In the genomic region with DNA sequence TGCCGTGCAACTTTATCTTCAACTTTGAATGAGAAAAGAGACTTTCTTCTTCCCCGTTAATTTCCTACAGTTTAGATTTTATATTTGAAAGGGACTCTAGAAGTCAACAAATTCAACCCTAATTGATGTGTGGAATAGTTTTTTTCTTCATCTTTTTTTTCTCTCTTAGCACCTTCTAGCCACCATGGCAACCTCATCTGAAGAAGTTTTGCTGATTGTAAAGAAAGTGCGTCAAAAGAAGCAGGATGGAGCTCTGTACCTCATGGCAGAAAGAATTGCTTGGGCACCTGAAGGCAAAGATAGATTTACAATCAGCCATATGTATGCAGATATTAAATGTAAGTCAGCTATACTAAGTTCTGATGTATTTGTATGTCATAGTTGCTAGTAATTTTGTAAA, we compare ENCODE assay signal across 26 cellular contexts. TPM values are rescaled to one million over a fixed set of nuclear protein-coding genes. Genes with fewer than 3 reads are reported as not detected.
DNase-seq lines count a peak whose midpoint lies in the region; ATAC-seq and TF ChIP-seq lines count a peak whose summit lies in the region.
"Had no signal": no experiment of that assay in that cellular context is flagged by ENCODE, and none has a peak within 500 bp of the region (broad histone marks: within the 10 kb centered on the region; RNA-seq: fewer than 3 reads in every experiment).

No MANE protein-coding gene starts in this region.

- no peak overlapping the region for H3K4me3 Mint-ChIP-seq in activated CD8-positive, alpha-beta memory T cell treated with anti-CD3 and anti-CD28 coated beads, Interleukin-2, amount 10 ng/mL, durations not matched to agents 7 days and 5 days
- peak overlapping the region; percentile 68 for H3K4me3 Mint-ChIP-seq in CD8-positive, alpha-beta T cell
- H3K4me3 Mint-ChIP-seq in activated CD8-positive, alpha-beta T cell treated with anti-CD3 and anti-CD28 coated beads for 36 hours: no peak overlapping the region
- peak overlapping the region in 4 of 8 donors; percentile 11 to 62 (median 48) for H3K4me3 Mint-ChIP-seq in naive B cell
- H3K4me3 Mint-ChIP-seq: nephron had no signal

- peaks cover 57% of the 10 kb centered on the region for H3K4me1 Mint-ChIP-seq in activated CD8-positive, alpha-beta memory T cell treated with anti-CD3 and anti-CD28 coated beads, Interleukin-2, amount 10 ng/mL, durations not matched to agents 7 days and 5 days
- H3K4me1 Mint-ChIP-seq in CD8-positive, alpha-beta T cell (ENCODE audit: low read depth): peaks cover 50% of the 10 kb centered on the region
- peaks cover 51% of the 10 kb centered on the region for H3K4me1 Mint-ChIP-seq in activated CD8-positive, alpha-beta T cell treated with anti-CD3 and anti-CD28 coated beads for 36 hours (ENCODE audit: low read depth)
- H3K4me1 Mint-ChIP-seq in naive B cell: peaks cover 26 to 46% (median 34%) of the 10 kb centered on the region in 3 donors
- H3K4me1 Mint-ChIP-seq: nephron had no signal

- H3F3A ChIP-seq in smooth muscle cell (ENCODE audit: low read depth): no peaks in the 10 kb centered on the region

- DNase-seq in activated CD8-positive, alpha-beta memory T cell treated with anti-CD3 and anti-CD28 coated beads, Interleukin-2, amount 10 ng/mL, durations not matched to agents 7 days and 5 days: no peak
- DNase-seq in activated CD8-positive, alpha-beta memory T cell treated with anti-CD3 and anti-CD28 coated beads, Interleukin-2, amount 50 U/mL, for 48 hours: no peak
- DNase-seq in CD8-positive, alpha-beta T cell: no peak
- DNase-seq in activated CD8-positive, alpha-beta T cell treated with anti-CD3 and anti-CD28 coated beads for 36 hours: no peak
- DNase-seq in naive B cell: no peak
- DNase-seq in smooth muscle cell (lab: John Stamatoyannopoulos, UW; ENCODE audit: unreplicated experiment): no peak
- DNase-seq in NCI-H187 treated with DMSO at 0.1 percent for 48 hours (lab: John Stamatoyannopoulos, UW): no peak
- no peak for DNase-seq in NCI-H1436 treated with DMSO at 0.1 percent for 48 hours (lab: John Stamatoyannopoulos, UW)
- DNase-seq: amniotic stem cell; BE2C; Calu3; gastrocnemius medialis; Karpas-422; left lung; NCI-H187; NCI-H526; pancreas; SJCRH30; spleen; stimulated activated CD4-positive, alpha-beta T cell treated with anti-CD3 and anti-CD28 coated beads, Interleukin-2, amount 100 ng/mL, for 48 hours; uterus had no signal

- H3K9me3 Mint-ChIP-seq in activated CD8-positive, alpha-beta memory T cell treated with anti-CD3 and anti-CD28 coated beads, Interleukin-2, amount 10 ng/mL, durations not matched to agents 7 days and 5 days (ENCODE audit: low read depth): no peaks in the 10 kb centered on the region
- H3K9me3 Mint-ChIP-seq in CD8-positive, alpha-beta T cell: no peaks in the 10 kb centered on the region
- H3K9me3 Mint-ChIP-seq in activated CD8-positive, alpha-beta T cell treated with anti-CD3 and anti-CD28 coated beads for 36 hours: no peaks in the 10 kb centered on the region
- no peaks in the 10 kb centered on the region for H3K9me3 Mint-ChIP-seq in naive B cell
- H3K9me3 Mint-ChIP-seq: nephron had no signal

- peak overlapping the region; percentile 64 for H3K27ac Mint-ChIP-seq in activated CD8-positive, alpha-beta memory T cell treated with anti-CD3 and anti-CD28 coated beads, Interleukin-2, amount 10 ng/mL, durations not matched to agents 7 days and 5 days
- peak overlapping the region; percentile 92 for H3K27ac Mint-ChIP-seq in CD8-positive, alpha-beta T cell
- H3K27ac Mint-ChIP-seq in activated CD8-positive, alpha-beta T cell treated with anti-CD3 and anti-CD28 coated beads for 36 hours: peak overlapping the region; percentile 19
- peak overlapping the region; percentile 52 to 89 (median 82) for H3K27ac Mint-ChIP-seq in naive B cell
- H3K27ac Mint-ChIP-seq: nephron had no signal

- peak overlapping the region; percentile 16 for H3K27ac ChIP-seq in CD8-positive, alpha-beta T cell (ENCODE audit: low read depth, low read length)
- H3K27ac ChIP-seq in smooth muscle cell (ENCODE audit: low read depth): no peak overlapping the region
- H3K27ac ChIP-seq: coronary artery, gastrocnemius medialis, hepatocyte, left lung, pancreas, right atrium auricular region, SJCRH30, thoracic aorta, uterus had no signal

- intact Hi-C loops in CD8-positive, alpha-beta T cell (cut with DNase I, micrococcal nuclease): loop anchor here in 1 of 2 experiments (1.0 kb wide), 1 partner anchor 11 kb away; a partner anchor contains a TSS
- intact Hi-C loops in activated CD8-positive, alpha-beta T cell treated with anti-CD3 and anti-CD28 coated beads for 36 hours (cut with micrococcal nuclease): no loop called here

- H4K20me1 ChIP-seq in smooth muscle cell (ENCODE audit: low read depth): peaks cover 31% of the 10 kb centered on the region

- peaks cover 45% of the 10 kb centered on the region for H3K79me2 ChIP-seq in smooth muscle cell (ENCODE audit: low read depth)

- no peak for TF ChIP-seq CTCF in CD8-positive, alpha-beta T cell (IDR thresholded peaks at IDR 0.05)
- TF ChIP-seq CTCF in activated CD8-positive, alpha-beta T cell treated with anti-CD3 and anti-CD28 coated beads for 36 hours (IDR thresholded peaks at IDR 0.05): no peak
- no peak for TF ChIP-seq CTCF in smooth muscle cell (IDR thresholded peaks at IDR 0.05; ENCODE audit: borderline replicate concordance, insufficient read depth, poor library complexity, severe bottlenecking)

- no peak overlapping the region for H3K9ac ChIP-seq in smooth muscle cell (ENCODE audit: low read depth)

- no peak for ATAC-seq in activated CD8-positive, alpha-beta memory T cell treated with anti-CD3 and anti-CD28 coated beads, Interleukin-2, amount 10 ng/mL, durations not matched to agents 7 days and 5 days
- ATAC-seq in CD8-positive, alpha-beta T cell: peak; percentile 74
- no peak for ATAC-seq in activated CD8-positive, alpha-beta T cell treated with anti-CD3 and anti-CD28 coated beads for 36 hours
- no peak for ATAC-seq in naive B cell (ENCODE audit: low read depth in 2 of 2)
- ATAC-seq: gastrocnemius medialis, left lung, pancreas had no signal

- H3K27me3 ChIP-seq in CD8-positive, alpha-beta T cell (ENCODE audit: insufficient read depth, low read length): no peaks in the 10 kb centered on the region
- no peaks in the 10 kb centered on the region for H3K27me3 ChIP-seq in smooth muscle cell (ENCODE audit: low read depth)
- H3K27me3 ChIP-seq: BE2C, gastrocnemius medialis, hepatocyte, left lung, pancreas, right atrium auricular region, SJCRH30, spleen, uterus had no signal

- H3K9me3 ChIP-seq in CD8-positive, alpha-beta T cell (ENCODE audit: low read length): no peaks in the 10 kb centered on the region
- no peaks in the 10 kb centered on the region for H3K9me3 ChIP-seq in smooth muscle cell (replicated peaks; ENCODE audit: low read depth)
- H3K9me3 ChIP-seq: BE2C, gastrocnemius medialis, left lung, pancreas, right atrium auricular region, SJCRH30, spleen, thoracic aorta, uterus had no signal

- no peak overlapping the region for H3K4me3 ChIP-seq in CD8-positive, alpha-beta T cell (ENCODE audit: low read depth, low read length)
- H3K4me3 ChIP-seq in smooth muscle cell: no peak overlapping the region
- H3K4me3 ChIP-seq: coronary artery, gastrocnemius medialis, hepatocyte, left lung, pancreas, right atrium auricular region, SJCRH30, spleen, thoracic aorta, uterus had no signal

- peaks cover 25% of the 10 kb centered on the region for H3K36me3 ChIP-seq in CD8-positive, alpha-beta T cell (ENCODE audit: insufficient read depth, low read length)
- H3K36me3 ChIP-seq in smooth muscle cell (ENCODE audit: low read depth): peaks cover 19% of the 10 kb centered on the region
- H3K36me3 ChIP-seq: uterus had no signal

- no peaks in the 10 kb centered on the region for H3K27me3 Mint-ChIP-seq in activated CD8-positive, alpha-beta memory T cell treated with anti-CD3 and anti-CD28 coated beads, Interleukin-2, amount 10 ng/mL, durations not matched to agents 7 days and 5 days
- no peaks in the 10 kb centered on the region for H3K27me3 Mint-ChIP-seq in CD8-positive, alpha-beta T cell (ENCODE audit: low read depth)
- H3K27me3 Mint-ChIP-seq in activated CD8-positive, alpha-beta T cell treated with anti-CD3 and anti-CD28 coated beads for 36 hours: no peaks in the 10 kb centered on the region
- H3K27me3 Mint-ChIP-seq in naive B cell: no peaks in the 10 kb centered on the region

- POLR2A ChIA-PET in CD8-positive, alpha-beta T cell (lab: Charles Lee): no interaction called here
- POLR2A ChIA-PET in activated CD8-positive, alpha-beta T cell treated with anti-CD3 and anti-CD28 coated beads for 36 hours (lab: Charles Lee): interaction anchor here (0.5 to 1.6 kb wide), 3 partner anchors 16 to 1117 kb away, joined by 3 to 4 read pairs (median 4); no protein-coding TSS in a partner anchor

- H3K4me2 ChIP-seq in smooth muscle cell: no peak overlapping the region
- H3K4me2 ChIP-seq: hepatocyte had no signal

- CTCF ChIA-PET in activated CD8-positive, alpha-beta memory T cell treated with anti-CD3 and anti-CD28 coated beads, Interleukin-2, amount 10 ng/mL, durations not matched to agents 7 days and 5 days (lab: Charles Lee): interaction anchor here (1.5 kb wide), 1 partner anchor 89 kb away, joined by 5 read pairs; no protein-coding TSS in a partner anchor
- CTCF ChIA-PET in CD8-positive, alpha-beta T cell (lab: Charles Lee): no interaction called here
- CTCF ChIA-PET in activated CD8-positive, alpha-beta T cell treated with anti-CD3 and anti-CD28 coated beads for 36 hours (lab: Charles Lee): no interaction called here

- H3K4me1 ChIP-seq in CD8-positive, alpha-beta T cell (ENCODE audit: insufficient read depth, low read length): peaks cover 29% of the 10 kb centered on the region
- no peaks in the 10 kb centered on the region for H3K4me1 ChIP-seq in smooth muscle cell (ENCODE audit: low read depth)
- H3K4me1 ChIP-seq: BE2C, gastrocnemius medialis, pancreas, uterus had no signal

- WGBS in smooth muscle cell (ENCODE audit: low lambda C conversion rate): 100% methylated on average over 3 of the region's 3 CpGs

- no peak overlapping the region for H2AFZ ChIP-seq in smooth muscle cell (ENCODE audit: low read depth)
- H2AFZ ChIP-seq: hepatocyte had no signal

- peaks cover 45% of the 10 kb centered on the region for H3K36me3 Mint-ChIP-seq in activated CD8-positive, alpha-beta memory T cell treated with anti-CD3 and anti-CD28 coated beads, Interleukin-2, amount 10 ng/mL, durations not matched to agents 7 days and 5 days
- peaks cover 77% of the 10 kb centered on the region for H3K36me3 Mint-ChIP-seq in CD8-positive, alpha-beta T cell
- peaks cover 40% of the 10 kb centered on the region for H3K36me3 Mint-ChIP-seq in activated CD8-positive, alpha-beta T cell treated with anti-CD3 and anti-CD28 coated beads for 36 hours (ENCODE audit: low read depth)
- H3K36me3 Mint-ChIP-seq in naive B cell: peaks cover 21 to 23% of the 10 kb centered on the region in 2 donors

RNA-seq across cellular contexts. Expression of a gene that starts 10.5 kb away (rescaled TPM):
- total RNA-seq in activated CD8-positive, alpha-beta memory T cell treated with anti-CD3 and anti-CD28 coated beads, Interleukin-2, amount 10 ng/mL, durations not matched to agents 7 days and 5 days: 10 to 100 TPM; 40.0 to 47.7 TPM
- total RNA-seq in CD8-positive, alpha-beta T cell: 10 to 100 TPM; 11.3 to 14.3 TPM
- 10 to 100 TPM; 44.5 to 46.6 TPM for total RNA-seq in activated CD8-positive, alpha-beta T cell treated with anti-CD3 and anti-CD28 coated beads for 36 hours
- 10 to 100 TPM; 23.5 to 50.4 (median 37.3) TPM for polyA plus RNA-seq in naive B cell (ENCODE audit: low read depth in 6 of 6)
- 47.2 and 47.8 TPM in 2 replicates for total RNA-seq in smooth muscle cell
- polyA plus RNA-seq in smooth muscle cell: 22.0 and 28.3 TPM in 2 replicates

RNA-seq across cellular contexts. Expression of a gene that starts 11.0 kb away (rescaled TPM):
- 10 to 100 TPM; 19.3 to 19.8 TPM for total RNA-seq in activated CD8-positive, alpha-beta memory T cell treated with anti-CD3 and anti-CD28 coated beads, Interleukin-2, amount 10 ng/mL, durations not matched to agents 7 days and 5 days
- total RNA-seq in CD8-positive, alpha-beta T cell: 10 to 100 TPM in 1 of 2 experiments, 1 to 10 TPM in 1; 9.9 to 12.6 TPM
- 10 to 100 TPM; 16.0 to 17.2 TPM for total RNA-seq in activated CD8-positive, alpha-beta T cell treated with anti-CD3 and anti-CD28 coated beads for 36 hours
- 10 to 100 TPM; 15.3 to 40.2 (median 29.5) TPM for polyA plus RNA-seq in naive B cell (ENCODE audit: low read depth in 6 of 6)
- 13.1 and 20.2 TPM in 2 replicates for total RNA-seq in smooth muscle cell
- polyA plus RNA-seq in smooth muscle cell: 5.5 and 7.4 TPM in 2 replicates

Comparison
In these comparisons a context has a peak if more than half of its experiments do, and no peak if none do; other contexts are left out.
1. H3K27ac Mint-ChIP-seq: peak in every context shown above with its lines; median percentile 92 in CD8-positive, alpha-beta T cell; 82 in naive B cell; 64 in activated CD8-positive, alpha-beta memory T cell treated with anti-CD3 and anti-CD28 coated beads, Interleukin-2, amount 10 ng/mL, durations not matched to agents 7 days and 5 days; 19 in activated CD8-positive, alpha-beta T cell treated with anti-CD3 and anti-CD28 coated beads for 36 hours.